ENCODE assay signal across 21 cellular contexts in the genomic region with DNA sequence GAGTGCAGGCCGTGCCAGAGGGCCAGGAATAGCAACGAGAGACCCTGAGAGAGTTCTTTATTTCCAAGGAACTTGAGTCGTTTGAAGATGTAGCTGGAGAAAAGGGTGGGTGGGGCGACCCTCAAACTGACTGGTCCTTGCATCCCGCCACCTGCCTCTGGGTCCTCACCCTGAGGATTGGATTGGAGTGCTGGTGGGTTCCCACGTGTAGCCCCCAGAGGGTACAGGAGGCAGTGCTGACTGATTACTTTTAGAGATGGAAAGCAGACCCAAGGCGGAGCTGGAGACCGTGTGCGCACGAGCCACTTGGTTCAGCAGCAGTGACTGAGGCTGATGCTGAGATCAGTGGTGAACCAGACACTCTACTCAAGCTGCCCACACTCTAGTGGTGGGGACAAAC. TPM values are rescaled to one million over a fixed set of nuclear protein-coding genes. Genes with fewer than 3 reads are reported as not detected.
A peak's percentile ranks its signal among the peaks of the same experiment; 100 is the strongest.
DNase-seq lines count a peak whose midpoint lies in the region; ATAC-seq and TF ChIP-seq lines count a peak whose summit lies in the region.
"Had no signal": no experiment of that assay in that cellular context is flagged by ENCODE, and none has a peak within 500 bp of the region (broad histone marks: within the 10 kb centered on the region; RNA-seq: fewer than 3 reads in every experiment).

No MANE protein-coding gene starts in this region.

- H3K36me3 ChIP-seq in DND-41 (ENCODE audit: insufficient read depth, low read length) (peaks cover 86% of the 10 kb centered on the region), lower lobe of right lung (peaks cover 92% of the 10 kb centered on the region), trophoblast cell (ENCODE audit: control insufficient read depth in 1 of 2, insufficient read depth in 2 of 2, low read length in 2 of 2) (peaks cover 42 to 71% of the 10 kb centered on the region in 2 experiments)

- no peak overlapping the region for H4K12ac ChIP-seq in trophoblast cell (ENCODE audit: low read depth, low read length)

- H3K27me3 Mint-ChIP-seq in activated CD4-positive, alpha-beta memory T cell treated with anti-CD3 and anti-CD28 coated beads for 36 hours, result no peaks in the 10 kb centered on the region
- H3K27me3 Mint-ChIP-seq: activated B cell treated with CpG ODN at 0.5 μM for 24 hours had no signal

- H3K4me1 Mint-ChIP-seq in activated CD4-positive, alpha-beta memory T cell treated with anti-CD3 and anti-CD28 coated beads for 36 hours (ENCODE audit: low read depth), result peaks cover 10% of the 10 kb centered on the region

- H3K9ac ChIP-seq in DND-41 (ENCODE audit: low read depth, low read length) (no peak overlapping the region), trophoblast cell (ENCODE audit: low read length) (no peak overlapping the region)
- H3K9ac ChIP-seq: GM23248 had no signal

- no CpG with 5 or more reads among the region's 10 CpGs for WGBS in trophoblast cell (ENCODE audit: extremely low coverage, insufficient coverage, insufficient read length)

- peaks cover 14% of the 10 kb centered on the region for H3K79me2 ChIP-seq in DND-41 (ENCODE audit: insufficient read depth, low read length)
- no peaks in the 10 kb centered on the region for H3K79me2 ChIP-seq in trophoblast cell (ENCODE audit: control insufficient read depth, insufficient read depth, low read length, poor library complexity)

- no peak overlapping the region for H4K91ac ChIP-seq in trophoblast cell (ENCODE audit: low read depth, low read length)

- no peak overlapping the region for H3K14ac ChIP-seq in trophoblast cell (ENCODE audit: low read length)

- no peak overlapping the region for H4K8ac ChIP-seq in trophoblast cell (ENCODE audit: low read depth, low read length)

- H3K4me1 ChIP-seq in DND-41 (ENCODE audit: insufficient read depth, low read length), result peaks cover 3% of the 10 kb centered on the region
- peaks cover 33% of the 10 kb centered on the region for H3K4me1 ChIP-seq in lower lobe of right lung
- H3K4me1 ChIP-seq in trophoblast cell (ENCODE audit: control insufficient read depth in 1 of 2, insufficient read depth in 2 of 2, low read length in 2 of 2), result peaks cover 8 to 14% of the 10 kb centered on the region in 2 experiments
- H3K4me1 ChIP-seq: pancreas, SJCRH30 had no signal

- H2AK5ac ChIP-seq in trophoblast cell (ENCODE audit: low read length), result no peak overlapping the region

- H3K9me3 ChIP-seq in DND-41 (ENCODE audit: insufficient read depth, low read length, severe bottlenecking) (no peaks in the 10 kb centered on the region), lower lobe of right lung (no peaks in the 10 kb centered on the region), trophoblast cell (ENCODE audit: insufficient read depth, low read depth, low read length) (no peaks in the 10 kb centered on the region)
- H3K9me3 ChIP-seq: left lung, pancreas, SJCRH30 had no signal

- no peak overlapping the region for H3K18ac ChIP-seq in trophoblast cell (ENCODE audit: low read length)

- H3K27me3 ChIP-seq in DND-41 (ENCODE audit: insufficient read depth, low read length, poor library complexity) (no peaks in the 10 kb centered on the region), lower lobe of right lung (ENCODE audit: low read depth) (no peaks in the 10 kb centered on the region), trophoblast cell (ENCODE audit: insufficient read depth, low read length) (no peaks in the 10 kb centered on the region)
- H3K27me3 ChIP-seq: left lung, pancreas, SJCRH30 had no signal

- CTCF ChIA-PET in RWPE1 (lab: Yijun Ruan, JAX), result interaction anchor here (0.9 to 1.1 kb wide), 2 partner anchors 41 to 105 kb away, joined by 3 to 8 read pairs; partner anchors contain the start of gene LPCAT3
- CTCF ChIA-PET in activated CD4-positive, alpha-beta memory T cell treated with anti-CD3 and anti-CD28 coated beads for 36 hours (lab: Charles Lee), result interaction anchor here (0.9 to 1.4 kb wide), 4 partner anchors 13 to 135 kb away, joined by 3 to 7 read pairs (median 5); no protein-coding TSS in a partner anchor

- DNase-seq in DND-41, result no peak
- DNase-seq in RWPE1 (ENCODE audit: low spot score), result no peak
- no peak for DNase-seq in lower lobe of right lung
- no peak for DNase-seq in activated CD4-positive, alpha-beta memory T cell treated with anti-CD3 and anti-CD28 coated beads for 36 hours
- DNase-seq in trophoblast cell, result no peak
- DNase-seq: activated B cell treated with CpG ODN at 0.5 μM for 24 hours; AML-193; aorta; effector CD4-positive, alpha-beta T cell; GM23248; left lung; NCI-H1436; NCI-H2171 treated with DMSO at 0.1 percent for 48 hours; NCI-H82; SJCRH30; stimulated activated CD4-positive, alpha-beta T cell treated with anti-CD3 and anti-CD28 coated beads, Interleukin-2, amount 100 ng/mL, for 48 hours had no signal

- H3K36me3 Mint-ChIP-seq in activated CD4-positive, alpha-beta memory T cell treated with anti-CD3 and anti-CD28 coated beads for 36 hours, result peaks cover 63% of the 10 kb centered on the region

- H3K4me3 Mint-ChIP-seq in activated CD4-positive, alpha-beta memory T cell treated with anti-CD3 and anti-CD28 coated beads for 36 hours, result no peak overlapping the region
- H3K4me3 Mint-ChIP-seq: activated B cell treated with CpG ODN at 0.5 μM for 24 hours; T-helper 2 cell treated with Interferon-gamma antibody and Interleukin-4, amounts not matched to agents 5 μg/mL and 100 μg/mL, for 36 hours had no signal

- no peak overlapping the region for H2BK12ac ChIP-seq in trophoblast cell (ENCODE audit: low read length)

- no peak overlapping the region for H2BK5ac ChIP-seq in trophoblast cell (ENCODE audit: low read depth, low read length, poor library complexity)

- H3K4me2 ChIP-seq in DND-41 (ENCODE audit: insufficient read depth, low read length), result no peak overlapping the region
- no peak overlapping the region for H3K4me2 ChIP-seq in trophoblast cell (ENCODE audit: low read length)

- H3K27ac ChIP-seq in DND-41 (ENCODE audit: low read length), result no peak overlapping the region
- peak overlapping the region; percentile 62; the same call in 1 of the 2 replicates for H3K27ac ChIP-seq in RWPE1
- peak overlapping the region; percentile 76 for H3K27ac ChIP-seq in lower lobe of right lung
- no peak overlapping the region for H3K27ac ChIP-seq in trophoblast cell (ENCODE audit: low read depth, low read length)
- H3K27ac ChIP-seq: GM23248, pancreas, SJCRH30 had no signal

- H3K4me3 ChIP-seq in DND-41 (ENCODE audit: low read depth in 1 of 2, low read length in 2 of 2), result no peak overlapping the region
- no peak overlapping the region for H3K4me3 ChIP-seq in lower lobe of right lung
- H3K4me3 ChIP-seq in trophoblast cell (ENCODE audit: low read depth, low read length), result no peak overlapping the region
- H3K4me3 ChIP-seq: GM23248, left lung, pancreas, SJCRH30 had no signal

- no peak overlapping the region for H3K23ac ChIP-seq in trophoblast cell (ENCODE audit: low read length)

- TF ChIP-seq CTCF in DND-41 (IDR thresholded peaks at IDR 0.05; ENCODE audit: borderline replicate concordance, extremely low read depth, low read length, poor library complexity, severe bottlenecking), result no peak
- no peak for TF ChIP-seq CTCF in RWPE1 (conservative IDR thresholded peaks at IDR 0.05; ENCODE audit: low read depth)
- no peak for TF ChIP-seq CTCF in lower lobe of right lung (IDR thresholded peaks at IDR 0.05)

- no peak overlapping the region for H2BK120ac ChIP-seq in trophoblast cell (ENCODE audit: insufficient read depth, low read length, poor library complexity)

- no peak overlapping the region for H3K4ac ChIP-seq in trophoblast cell (ENCODE audit: low read depth, low read length)

- POLR2A ChIA-PET in RWPE1 (lab: Yijun Ruan, JAX; ENCODE audit: low non-redundant PET), result interaction anchor here (0.7 kb wide), 1 partner anchor 9 kb away, joined by 16 read pairs; no protein-coding TSS in a partner anchor
- POLR2A ChIA-PET in activated CD4-positive, alpha-beta memory T cell treated with anti-CD3 and anti-CD28 coated beads for 36 hours (lab: Charles Lee), result interaction anchor here (1.0 to 1.1 kb wide), 2 partner anchors 31 to 40 kb away, joined by 3 read pairs; partner anchors contain the start of gene LPCAT3

- intact Hi-C loops in lower lobe of right lung (cut with DNase I), result no loop called here
- intact Hi-C loops in activated CD4-positive, alpha-beta memory T cell treated with anti-CD3 and anti-CD28 coated beads for 36 hours (cut with micrococcal nuclease), result no loop called here

- H3K79me1 ChIP-seq in trophoblast cell (ENCODE audit: low read length), result no peaks in the 10 kb centered on the region

- ATAC-seq in DND-41 (ENCODE audit: insufficient read depth, low read depth) (peak; percentile 18; the same call in 2 of the 3 replicates), lower lobe of right lung (no peak), HG02798 (IDR thresholded peaks at IDR 0.05; ENCODE audit: poor library complexity, unreplicated experiment) (no peak)

- no peaks in the 10 kb centered on the region for H3K9me3 Mint-ChIP-seq in activated CD4-positive, alpha-beta memory T cell treated with anti-CD3 and anti-CD28 coated beads for 36 hours
- H3K9me3 Mint-ChIP-seq: activated B cell treated with CpG ODN at 0.5 μM for 24 hours; T-helper 2 cell treated with Interferon-gamma antibody and Interleukin-4, amounts not matched to agents 5 μg/mL and 100 μg/mL, for 36 hours had no signal

- no peak overlapping the region for H2AFZ ChIP-seq in DND-41 (ENCODE audit: low read depth, low read length)
- no peak overlapping the region for H2AFZ ChIP-seq in trophoblast cell (ENCODE audit: insufficient read depth, low read length, poor library complexity)
- H2AFZ ChIP-seq: GM23248 had no signal

- H4K20me1 ChIP-seq in DND-41 (ENCODE audit: insufficient read depth, low read length), result peaks cover 5% of the 10 kb centered on the region; the same call in 1 of the 2 replicates

- no peak overlapping the region for H3K27ac Mint-ChIP-seq in activated CD4-positive, alpha-beta memory T cell treated with anti-CD3 and anti-CD28 coated beads for 36 hours
- H3K27ac Mint-ChIP-seq: activated B cell treated with CpG ODN at 0.5 μM for 24 hours; T-helper 2 cell treated with Interferon-gamma antibody and Interleukin-4, amounts not matched to agents 5 μg/mL and 100 μg/mL, for 36 hours had no signal

RNA-seq across cellular contexts. Expression of gene EMG1, which starts 6.9 kb away (rescaled TPM):
- 39.6 TPM for total RNA-seq in lower lobe of right lung
- total RNA-seq in activated CD4-positive, alpha-beta memory T cell treated with anti-CD3 and anti-CD28 coated beads for 36 hours, result 10 to 100 TPM; 76.5 to 81.5 TPM
- 38.4 and 42.9 TPM in 2 replicates for polyA plus RNA-seq in trophoblast cell (2013)

RNA-seq across cellular contexts. Expression of gene PHB2, which starts 7.2 kb away (rescaled TPM):
- total RNA-seq in lower lobe of right lung, result 138 TPM
- total RNA-seq in activated CD4-positive, alpha-beta memory T cell treated with anti-CD3 and anti-CD28 coated beads for 36 hours, result 100 to 1,000 TPM; 334 to 346 TPM
- 259 and 271 TPM in 2 replicates for polyA plus RNA-seq in trophoblast cell (2013)

RNA-seq across cellular contexts. Expression of gene PTPN6, which starts 26.5 kb away (rescaled TPM):
- total RNA-seq in lower lobe of right lung, result 209 TPM
- 100 to 1,000 TPM; 321 to 324 TPM for total RNA-seq in activated CD4-positive, alpha-beta memory T cell treated with anti-CD3 and anti-CD28 coated beads for 36 hours
- 19.7 and 21.5 TPM in 2 replicates for polyA plus RNA-seq in trophoblast cell (2013)
- total RNA-seq: GM23248 had no signal

RNA-seq across cellular contexts. Expression of gene C12orf57, which starts 33.8 kb away (rescaled TPM):
- 181 TPM for total RNA-seq in lower lobe of right lung
- total RNA-seq in activated CD4-positive, alpha-beta memory T cell treated with anti-CD3 and anti-CD28 coated beads for 36 hours, result 100 to 1,000 TPM; 257 to 272 TPM
- 141 and 142 TPM in 2 replicates for polyA plus RNA-seq in trophoblast cell (2013)

RNA-seq across cellular contexts. Expression of gene RNU7-1, which starts 34.0 kb away (rescaled TPM):
- total RNA-seq in lower lobe of right lung, result not detected
- total RNA-seq in activated CD4-positive, alpha-beta memory T cell treated with anti-CD3 and anti-CD28 coated beads for 36 hours, result not detected
- polyA plus RNA-seq in trophoblast cell (2013), result not detected in 2 replicates
- total RNA-seq: activated B cell treated with CpG ODN at 0.5 μM for 24 hours; activated CD8-positive, alpha-beta memory T cell treated with anti-CD3 and anti-CD28 coated beads for 36 hours; aorta; GM23248; left lung; pancreas; SJCRH30; skeletal muscle tissue had no signal
- polyA plus RNA-seq: aorta, GM23248, pancreas had no signal

Comparison
In these comparisons a context has a peak if more than half of its experiments do, and no peak if none do; other contexts are left out.
1. H3K27ac ChIP-seq: peak in RWPE1 (single experiment) and lower lobe of right lung (single experiment); none in DND-41 (single experiment) and trophoblast cell (single experiment).